ENCODE assay signal across 39 cellular contexts in genomic region chr3:134944429-134944828, GRCh38.
"Had no signal": no experiment of that assay in that cellular context is flagged by ENCODE, and none has a peak within 500 bp of the region (broad histone marks: within the 10 kb centered on the region; RNA-seq: fewer than 3 reads in every experiment).

No MANE protein-coding gene starts in this region.

- H3K4me3 Mint-ChIP-seq: activated naive CD4-positive, alpha-beta T cell treated with anti-CD3 and anti-CD28 coated beads for 36 hours; activated naive CD4-positive, alpha-beta T cell treated with anti-CD3 and anti-CD28 coated beads, Interleukin-2, amount 10 ng/mL, durations not matched to agents 7 days and 5 days; activated naive CD4-positive, alpha-beta T cell treated with anti-CD3 and anti-CD28 coated beads, Interleukin-2, amount 50 U/mL, for 24 hours; activated naive CD8-positive, alpha-beta T cell; activated naive CD8-positive, alpha-beta T cell treated with anti-CD3 and anti-CD28 coated beads for 36 hours; activated naive CD8-positive, alpha-beta T cell treated with anti-CD3 and anti-CD28 coated beads, Interleukin-2, amount 10 ng/mL, durations not matched to agents 7 days and 5 days; activated naive CD8-positive, alpha-beta T cell treated with anti-CD3 and anti-CD28 coated beads, Interleukin-2, amount 50 U/mL, for 24 hours; activated T-cell treated with anti-CD3 and anti-CD28 coated beads, Interleukin-2, amount 50 U/mL, for 24 hours; activated T-cell treated with anti-CD3 and anti-CD28 coated beads, Interleukin-2, amount 50 U/mL, for 4 hours; activated T-cell treated with anti-CD3 and anti-CD28 coated beads, Interleukin-2, amount 50 U/mL, for 72 hours; activated T-helper 1 cell treated with anti-CD3 and anti-CD28 coated beads, Interleukin-12 subunit alpha, Interleukin-12 subunit beta, Interleukin-2, Interleukin-4 antibody, amounts not matched to agents 30 ng/mL and 10 ng/mL and 1 ng/mL, durations not matched to agents 14 hours and 24 hours and 36 hours; activated T-helper 17 cell treated with anti-CD3 and anti-CD28 coated beads, Interleukin-2, amount 50 U/mL, for 72 hours; brain; central memory CD8-positive, alpha-beta T cell had no signal

- H3K27me3 ChIP-seq: adrenal gland, ascending aorta, body of pancreas, brain microvascular endothelial cell, breast epithelium had no signal

- H3K36me3 ChIP-seq: adrenal gland, ascending aorta, brain microvascular endothelial cell, breast epithelium, cardiac muscle cell had no signal

- H3K27ac Mint-ChIP-seq: activated naive CD4-positive, alpha-beta T cell treated with anti-CD3 and anti-CD28 coated beads for 36 hours; activated naive CD4-positive, alpha-beta T cell treated with anti-CD3 and anti-CD28 coated beads, Interleukin-2, amount 10 ng/mL, durations not matched to agents 7 days and 5 days; activated naive CD4-positive, alpha-beta T cell treated with anti-CD3 and anti-CD28 coated beads, Interleukin-2, amount 50 U/mL, for 24 hours; activated naive CD4-positive, alpha-beta T cell treated with anti-CD3 and anti-CD28 coated beads, Interleukin-2, amount 50 U/mL, for 72 hours; activated naive CD8-positive, alpha-beta T cell; activated naive CD8-positive, alpha-beta T cell treated with anti-CD3 and anti-CD28 coated beads for 36 hours; activated naive CD8-positive, alpha-beta T cell treated with anti-CD3 and anti-CD28 coated beads, Interleukin-2, amount 10 ng/mL, durations not matched to agents 7 days and 5 days; activated naive CD8-positive, alpha-beta T cell treated with anti-CD3 and anti-CD28 coated beads, Interleukin-2, amount 50 U/mL, for 24 hours; activated T-cell treated with anti-CD3 and anti-CD28 coated beads, Interleukin-2, amount 50 U/mL, for 24 hours; activated T-cell treated with anti-CD3 and anti-CD28 coated beads, Interleukin-2, amount 50 U/mL, for 72 hours; activated T-helper 1 cell treated with anti-CD3 and anti-CD28 coated beads, Interleukin-12 subunit alpha, Interleukin-12 subunit beta, Interleukin-2, Interleukin-4 antibody, amounts not matched to agents 30 ng/mL and 10 ng/mL and 1 ng/mL, durations not matched to agents 14 hours and 24 hours and 36 hours; activated T-helper 17 cell treated with anti-CD3 and anti-CD28 coated beads, Interleukin-2, amount 50 U/mL, for 72 hours; activated T-helper 2 cell treated with anti-CD3 and anti-CD28 coated beads, Interferon-gamma antibody, Interleukin-2, Interleukin-4, amounts not matched to agents 10 μg/mL and 5 μg/mL and 100 μg/mL, durations not matched to agents 14 hours and 24 hours and 36 hours; brain had no signal

- H3K4me1 Mint-ChIP-seq: activated naive CD4-positive, alpha-beta T cell treated with anti-CD3 and anti-CD28 coated beads, Interleukin-2, amount 10 ng/mL, durations not matched to agents 7 days and 5 days; activated naive CD4-positive, alpha-beta T cell treated with anti-CD3 and anti-CD28 coated beads, Interleukin-2, amount 50 U/mL, for 24 hours; activated naive CD8-positive, alpha-beta T cell treated with anti-CD3 and anti-CD28 coated beads for 36 hours; activated naive CD8-positive, alpha-beta T cell treated with anti-CD3 and anti-CD28 coated beads, Interleukin-2, amount 10 ng/mL, durations not matched to agents 7 days and 5 days; activated naive CD8-positive, alpha-beta T cell treated with anti-CD3 and anti-CD28 coated beads, Interleukin-2, amount 50 U/mL, for 24 hours; activated T-helper 17 cell treated with anti-CD3 and anti-CD28 coated beads, Interleukin-2, amount 50 U/mL, for 72 hours; central memory CD8-positive, alpha-beta T cell had no signal

- DNase-seq: activated effector memory CD4-positive, alpha-beta T cell treated with anti-CD3 and anti-CD28 coated beads, Interleukin-2, amount 50 U/mL, for 16 hours; activated effector memory CD4-positive, alpha-beta T cell treated with Interleukin-2 at 50 U/mL for 16 hours; activated gamma-delta T cell; activated gamma-delta T cell treated with Interleukin-2 at 50 U/mL for 16 hours; activated naive CD4-positive, alpha-beta T cell; activated naive CD4-positive, alpha-beta T cell treated with anti-CD3 and anti-CD28 coated beads for 36 hours; activated naive CD4-positive, alpha-beta T cell treated with anti-CD3 and anti-CD28 coated beads, Interleukin-2, amount 10 ng/mL, durations not matched to agents 7 days and 5 days; activated naive CD4-positive, alpha-beta T cell treated with anti-CD3 and anti-CD28 coated beads, Interleukin-2, amount 50 U/mL, for 16 hours; activated naive CD4-positive, alpha-beta T cell treated with Interleukin-2 at 50 U/mL for 16 hours; activated naive CD8-positive, alpha-beta T cell treated with anti-CD3 and anti-CD28 coated beads for 36 hours; activated naive CD8-positive, alpha-beta T cell treated with anti-CD3 and anti-CD28 coated beads, Interleukin-2, amount 10 ng/mL, durations not matched to agents 7 days and 5 days; activated naive CD8-positive, alpha-beta T cell treated with anti-CD3 and anti-CD28 coated beads, Interleukin-2, amount 50 U/mL, for 24 hours; activated T-cell treated with anti-CD3 and anti-CD28 coated beads, Interleukin-2, amount 50 U/mL, for 24 hours; activated T-cell treated with anti-CD3 and anti-CD28 coated beads, Interleukin-2, amount 50 U/mL, for 4 hours; activated T-cell treated with anti-CD3 and anti-CD28 coated beads, Interleukin-2, amount 50 U/mL, for 48 hours; activated T-cell treated with anti-CD3 and anti-CD28 coated beads, Interleukin-2, amount 50 U/mL, for 72 hours; adrenal gland; amniotic stem cell; amygdala; anterior cingulate cortex; aorta; body of pancreas; brain microvascular endothelial cell; caudate nucleus; central memory CD4-positive, alpha-beta T cell; cerebellar nuclear complex had no signal

- H3K4me1 ChIP-seq: adrenal gland, ascending aorta, body of pancreas, breast epithelium had no signal

- H3K4me3 ChIP-seq: adrenal gland, ascending aorta, body of pancreas, breast epithelium, cardiac muscle cell had no signal

- H3K27me3 Mint-ChIP-seq: activated naive CD4-positive, alpha-beta T cell treated with anti-CD3 and anti-CD28 coated beads, Interleukin-2, amount 10 ng/mL, durations not matched to agents 7 days and 5 days; activated naive CD4-positive, alpha-beta T cell treated with anti-CD3 and anti-CD28 coated beads, Interleukin-2, amount 50 U/mL, for 24 hours; activated T-cell treated with anti-CD3 and anti-CD28 coated beads, Interleukin-2, amount 50 U/mL, for 24 hours; activated T-helper 17 cell treated with anti-CD3 and anti-CD28 coated beads, Interleukin-2, amount 50 U/mL, for 72 hours; central memory CD8-positive, alpha-beta T cell had no signal

- ATAC-seq: activated naive CD4-positive, alpha-beta T cell treated with anti-CD3 and anti-CD28 coated beads, Interleukin-2, amount 50 U/mL, for 72 hours; activated naive CD8-positive, alpha-beta T cell treated with anti-CD3 and anti-CD28 coated beads, Interleukin-2, amount 50 U/mL, for 24 hours; activated T-cell treated with anti-CD3 and anti-CD28 coated beads, Interleukin-2, amount 50 U/mL, for 4 hours; activated T-cell treated with anti-CD3 and anti-CD28 coated beads, Interleukin-2, amount 50 U/mL, for 72 hours; activated T-helper 17 cell treated with anti-CD3 and anti-CD28 coated beads, Interleukin-2, amount 50 U/mL, for 72 hours; body of pancreas had no signal

- H3K9me3 ChIP-seq: adrenal gland, ascending aorta, body of pancreas had no signal

- H3K27ac ChIP-seq: adrenal gland, ascending aorta, body of pancreas, brain microvascular endothelial cell, breast epithelium, cardiac muscle cell had no signal

- FAIRE-seq: astrocyte, bronchial epithelial cell had no signal

- H3K9me3 Mint-ChIP-seq: activated naive CD4-positive, alpha-beta T cell treated with anti-CD3 and anti-CD28 coated beads for 36 hours; activated naive CD4-positive, alpha-beta T cell treated with anti-CD3 and anti-CD28 coated beads, Interleukin-2, amount 10 ng/mL, durations not matched to agents 7 days and 5 days; activated naive CD8-positive, alpha-beta T cell treated with anti-CD3 and anti-CD28 coated beads for 36 hours; activated naive CD8-positive, alpha-beta T cell treated with anti-CD3 and anti-CD28 coated beads, Interleukin-2, amount 10 ng/mL, durations not matched to agents 7 days and 5 days; activated T-cell treated with anti-CD3 and anti-CD28 coated beads, Interleukin-2, amount 50 U/mL, for 4 hours; activated T-cell treated with anti-CD3 and anti-CD28 coated beads, Interleukin-2, amount 50 U/mL, for 72 hours; activated T-helper 1 cell treated with anti-CD3 and anti-CD28 coated beads, Interleukin-12 subunit alpha, Interleukin-12 subunit beta, Interleukin-2, Interleukin-4 antibody, amounts not matched to agents 30 ng/mL and 10 ng/mL and 1 ng/mL, durations not matched to agents 14 hours and 24 hours and 36 hours; activated T-helper 17 cell treated with anti-CD3 and anti-CD28 coated beads, Interleukin-2, amount 50 U/mL, for 72 hours; activated T-helper 2 cell treated with anti-CD3 and anti-CD28 coated beads, Interferon-gamma antibody, Interleukin-2, Interleukin-4, amounts not matched to agents 10 μg/mL and 5 μg/mL and 100 μg/mL, durations not matched to agents 14 hours and 24 hours and 36 hours had no signal

- H3K36me3 Mint-ChIP-seq: activated naive CD4-positive, alpha-beta T cell treated with anti-CD3 and anti-CD28 coated beads, Interleukin-2, amount 10 ng/mL, durations not matched to agents 7 days and 5 days; activated naive CD4-positive, alpha-beta T cell treated with anti-CD3 and anti-CD28 coated beads, Interleukin-2, amount 50 U/mL, for 24 hours; activated naive CD4-positive, alpha-beta T cell treated with anti-CD3 and anti-CD28 coated beads, Interleukin-2, amount 50 U/mL, for 72 hours; activated naive CD8-positive, alpha-beta T cell; activated naive CD8-positive, alpha-beta T cell treated with anti-CD3 and anti-CD28 coated beads for 36 hours; activated naive CD8-positive, alpha-beta T cell treated with anti-CD3 and anti-CD28 coated beads, Interleukin-2, amount 10 ng/mL, durations not matched to agents 7 days and 5 days had no signal
